ENCODE assay signal across 17 cellular contexts in genomic region chr1:63413394-63413793, GRCh38. TPM values are rescaled to one million over a fixed set of nuclear protein-coding genes. Genes with fewer than 3 reads are reported as not detected.
DNase-seq lines count a peak whose midpoint lies in the region; ATAC-seq and TF ChIP-seq lines count a peak whose summit lies in the region.
"Had no signal": no experiment of that assay in that cellular context is flagged by ENCODE, and none has a peak within 500 bp of the region (broad histone marks: within the 10 kb centered on the region; RNA-seq: fewer than 3 reads in every experiment).

No MANE protein-coding gene starts in this region.

- H3K4me3 ChIP-seq in A673 (ENCODE audit: low read depth, low read length, poor library complexity, severe bottlenecking) (no peak overlapping the region), SK-N-MC (no peak overlapping the region), gastroesophageal sphincter (no peak overlapping the region)
- H3K4me3 ChIP-seq: GM23338 had no signal

- no peak for TF ChIP-seq EP300 in gastroesophageal sphincter (IDR thresholded peaks at IDR 0.05)

- H3K36me3 ChIP-seq in A673 (ENCODE audit: insufficient read depth, low read length, poor library complexity, severe bottlenecking) (peaks cover 4% of the 10 kb centered on the region), SK-N-MC (ENCODE audit: insufficient read depth, low read length) (peaks cover 4% of the 10 kb centered on the region; the same call in 1 of the 2 replicates), gastroesophageal sphincter (peaks cover 0 to 5% of the 10 kb centered on the region in 2 donors)
- H3K36me3 ChIP-seq: BE2C had no signal

- peak overlapping the region; percentile 37 for H3K9ac ChIP-seq in SK-N-MC (ENCODE audit: insufficient read length)

- H3K27me3 ChIP-seq in A673 (replicated peaks; ENCODE audit: insufficient read depth, low read depth, low read length, poor library complexity) (no peaks in the 10 kb centered on the region), gastroesophageal sphincter (no peaks in the 10 kb centered on the region)
- H3K27me3 ChIP-seq: BE2C had no signal

- DNase-seq in A673 (ENCODE audit: low spot score): peak; percentile 18
- no peak for DNase-seq in HEK293T (ENCODE audit: extremely low spot score)
- no peak for DNase-seq in SK-N-MC (ENCODE audit: low read depth, low spot score)
- no peak for DNase-seq in NCI-H526 (lab: John Stamatoyannopoulos, UW)
- DNase-seq in NCI-H526 treated with DMSO at 0.1 percent for 48 hours (lab: John Stamatoyannopoulos, UW): no peak
- no peak for DNase-seq in stimulated activated CD4-positive, alpha-beta T cell treated with anti-CD3 and anti-CD28 coated beads, Interleukin-4, amount 100 ng/mL, for 4 hours
- DNase-seq: BE2C; CD8-positive, alpha-beta T cell; COR-L47; DMS53; GF-D8; H7; IMR-90 had no signal

- WGBS in gastroesophageal sphincter (ENCODE audit: low coverage in 1 of 2), 2 donors: 69 to 75% methylated on average over 1 of the region's 1 CpG

- H3K27ac Mint-ChIP-seq in nephron: peak overlapping the region in 1 of 3 experiments; percentile 8
- H3K27ac Mint-ChIP-seq: CD14-positive monocyte; CD8-positive, alpha-beta T cell; GM23338 had no signal

- no TSS peak for BruUV-seq in A673 (replicated peaks; lab: Mats Ljungman, UMichigan)

- H3K27me3 Mint-ChIP-seq in nephron (ENCODE audit: low read depth): no peaks in the 10 kb centered on the region

- POLR2A ChIA-PET in A673 (lab: Charles Lee; ENCODE audit: low non-redundant PET): no interaction called here
- POLR2A ChIA-PET in HEK293T (lab: Yijun Ruan, JAX): no interaction called here

- no peak for ATAC-seq in gastroesophageal sphincter
- ATAC-seq: CD8-positive, alpha-beta T cell; GM23338 had no signal

- no peak for TF ChIP-seq POLR2A in gastroesophageal sphincter (IDR thresholded peaks at IDR 0.05)

- no peaks in the 10 kb centered on the region for H3K9me3 Mint-ChIP-seq in nephron
- H3K9me3 Mint-ChIP-seq: CD14-positive monocyte; CD8-positive, alpha-beta T cell; GM23338 had no signal

- peaks cover 53% of the 10 kb centered on the region for H3K4me1 Mint-ChIP-seq in nephron
- H3K4me1 Mint-ChIP-seq: CD14-positive monocyte had no signal

- no peaks in the 10 kb centered on the region for H3K9me3 ChIP-seq in A673 (ENCODE audit: low read depth, low read length, poor library complexity, severe bottlenecking)
- H3K9me3 ChIP-seq in SK-N-MC (ENCODE audit: low read depth, low read length): no peaks in the 10 kb centered on the region
- no peaks in the 10 kb centered on the region for H3K9me3 ChIP-seq in gastroesophageal sphincter
- H3K9me3 ChIP-seq: BE2C had no signal

- TF ChIP-seq CTCF in A673 (conservative IDR thresholded peaks at IDR 0.05; ENCODE audit: low read depth, low read length): peak; percentile 27; the same call in 1 of the 2 replicates
- peak; percentile 13 to 25 (median 19) for TF ChIP-seq CTCF in nephron (IDR thresholded peaks at IDR 0.05; ENCODE audit: unreplicated experiment in 3 of 3)
- TF ChIP-seq CTCF in gastroesophageal sphincter (IDR thresholded peaks at IDR 0.05): no peak

- peaks cover 5% of the 10 kb centered on the region for H3K36me3 Mint-ChIP-seq in nephron (ENCODE audit: low read depth)

- H3K4me3 Mint-ChIP-seq in nephron: no peak overlapping the region
- H3K4me3 Mint-ChIP-seq: CD14-positive monocyte; CD8-positive, alpha-beta T cell; GM23338 had no signal

- intact Hi-C loops in A673 (cut with micrococcal nuclease; ENCODE audit: unreplicated experiment): no loop called here

- peaks cover 16% of the 10 kb centered on the region for H3K4me1 ChIP-seq in A673 (ENCODE audit: insufficient read depth, low read length, poor library complexity, severe bottlenecking)
- peaks cover 0 to 5% (median 0%) of the 10 kb centered on the region in 3 donors for H3K4me1 ChIP-seq in gastroesophageal sphincter
- H3K4me1 ChIP-seq: BE2C had no signal

- no peak overlapping the region for H3K27ac ChIP-seq in A673 (ENCODE audit: low read depth, low read length, poor library complexity, severe bottlenecking)
- H3K27ac ChIP-seq in SK-N-MC: peak overlapping the region; percentile 96
- H3K27ac ChIP-seq in gastroesophageal sphincter: no peak overlapping the region

- CTCF ChIA-PET in A673 (lab: Charles Lee) (no interaction called here), HEK293T (lab: Yijun Ruan, JAX) (no interaction called here)

TF ChIP-seq in HEK293T, 16 proteins besides CTCF, POLR2A, EP300 and RAD21:
- no peak for TF ChIP-seq FOXA1 (IDR thresholded peaks at IDR 0.05)
- TF ChIP-seq CTBP1 (IDR thresholded peaks at IDR 0.05; ENCODE audit: borderline replicate concordance): no peak
- TF ChIP-seq L3MBTL2 (conservative IDR thresholded peaks at IDR 0.05): no peak
- peak; percentile 57; the same call in 1 of the 2 replicates for TF ChIP-seq PKNOX1 (IDR thresholded peaks at IDR 0.05)
- TF ChIP-seq FOXK2 (IDR thresholded peaks at IDR 0.05): no peak
- no peak for TF ChIP-seq FOXM1 (IDR thresholded peaks at IDR 0.05; ENCODE audit: borderline replicate concordance)

RNA-seq across cellular contexts. Expression of gene ALG6, which starts 46.0 kb away (rescaled TPM):
- total RNA-seq in A673 (2021) (33.0 and 33.4 TPM in 2 replicates), gastroesophageal sphincter (1 to 10 TPM; 4.6 to 9.0 (median 5.7) TPM)

Comparison
In these comparisons a context has a peak if more than half of its experiments do, and no peak if none do; other contexts are left out.
1. CTCF ChIP-seq: peak in A673 (single experiment) and nephron (3 of 3); none in gastroesophageal sphincter (0 of 4).